ENCODE assay signal across 10 cellular contexts in the genomic region with DNA sequence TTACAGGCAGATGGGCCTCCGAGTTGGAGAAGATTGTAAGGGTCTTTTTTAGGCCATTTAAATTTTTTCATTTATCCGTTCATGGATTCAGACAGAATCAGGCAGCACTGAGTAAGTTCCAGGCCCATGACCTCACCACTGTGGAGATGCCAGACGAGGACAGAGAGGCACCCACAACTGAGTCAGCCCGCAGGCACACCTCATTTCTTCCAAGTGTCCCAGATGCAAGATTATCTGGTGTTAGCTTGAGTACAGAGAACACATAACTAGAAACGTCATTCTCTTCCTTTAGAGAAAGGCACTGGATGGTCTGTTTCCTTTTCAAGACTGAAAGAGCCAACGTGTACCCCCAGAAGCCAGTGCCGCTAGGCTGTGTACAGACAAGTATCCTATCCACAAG. TPM values are rescaled to one million over a fixed set of nuclear protein-coding genes. Genes with fewer than 3 reads are reported as not detected.
DNase-seq lines count a peak whose midpoint lies in the region; ATAC-seq and TF ChIP-seq lines count a peak whose summit lies in the region.
"Had no signal": no experiment of that assay in that cellular context is flagged by ENCODE, and none has a peak within 500 bp of the region (broad histone marks: within the 10 kb centered on the region; RNA-seq: fewer than 3 reads in every experiment).

No MANE protein-coding gene starts in this region.

- no peaks in the 10 kb centered on the region for H3K79me2 ChIP-seq in mesendoderm (ENCODE audit: control insufficient read depth, insufficient read depth, low read length)

- ATAC-seq in aorta (ENCODE audit: low FRiP score): no peak
- no peak for ATAC-seq in GM18520 (IDR thresholded peaks at IDR 0.05; ENCODE audit: unreplicated experiment)

- no peaks in the 10 kb centered on the region for H3K9me3 ChIP-seq in aorta (ENCODE audit: control insufficient read depth, low read length)
- no peaks in the 10 kb centered on the region for H3K9me3 ChIP-seq in stomach

- H4K5ac ChIP-seq in mesendoderm (ENCODE audit: low read length): no peak overlapping the region

- no peak overlapping the region for H2BK120ac ChIP-seq in mesendoderm (ENCODE audit: low read depth, low read length)

- H3K27ac ChIP-seq in coronary artery (peak overlapping the region; percentile 69 to 75), mesendoderm (ENCODE audit: low read depth, low read length) (no peak overlapping the region), aorta (ENCODE audit: low read depth in 1 of 2, low read length in 2 of 2) (peak overlapping the region; percentile 69 to 77), stomach (peak overlapping the region in 2 of 5 donors; percentile 47 to 61)

- no peak overlapping the region for H3K18ac ChIP-seq in mesendoderm (ENCODE audit: low read length)

- no peaks in the 10 kb centered on the region for H3K36me3 ChIP-seq in mesendoderm (ENCODE audit: control insufficient read depth, insufficient read depth, low read length)
- H3K36me3 ChIP-seq in aorta (ENCODE audit: control insufficient read depth in 1 of 2, insufficient read depth in 2 of 2, low read length in 1 of 2): no peaks in the 10 kb centered on the region
- peaks cover 15 to 56% (median 42%) of the 10 kb centered on the region in 4 donors for H3K36me3 ChIP-seq in stomach

- TF ChIP-seq CTCF in coronary artery (IDR thresholded peaks at IDR 0.05) (no peak), stomach (IDR thresholded peaks at IDR 0.05) (no peak)

- intact Hi-C loops in aorta (cut with DNase I): no loop called here
- intact Hi-C loops in stomach (cut with DNase I; ENCODE audit: low total_unique reads): no loop called here

- no peak overlapping the region for H2BK15ac ChIP-seq in mesendoderm (replicated peaks; ENCODE audit: low read depth)

- H2BK5ac ChIP-seq in mesendoderm (ENCODE audit: low read length): no peak overlapping the region

- no peak overlapping the region for H3K4me2 ChIP-seq in mesendoderm (ENCODE audit: low read length)

- DNase-seq in stimulated activated CD4-positive, alpha-beta T cell treated with anti-CD3 and anti-CD28 coated beads, Interleukin-15, amount 100 ng/mL, for 24 hours: peak; percentile 35
- DNase-seq in stimulated activated CD4-positive, alpha-beta T cell treated with anti-CD3 and anti-CD28 coated beads, Interleukin-2, amount 100 ng/mL, for 48 hours: no peak
- DNase-seq in coronary artery (ENCODE audit: low spot score): no peak
- peak; percentile 38 for DNase-seq in mesendoderm
- DNase-seq in aorta: peak; percentile 73 to 90
- no peak for DNase-seq in foreskin melanocyte
- no peak for DNase-seq in stomach
- DNase-seq: immature natural killer cell, NCI-H1436 had no signal

- no peak for TF ChIP-seq EP300 in stomach (IDR thresholded peaks at IDR 0.05)

- no peak overlapping the region for H3K4ac ChIP-seq in mesendoderm (ENCODE audit: low read depth, low read length)

- H4K8ac ChIP-seq in mesendoderm (ENCODE audit: low read depth, low read length): no peak overlapping the region

- H2AK5ac ChIP-seq in mesendoderm (ENCODE audit: low read length): no peak overlapping the region

- no peak overlapping the region for H3K9ac ChIP-seq in mesendoderm (ENCODE audit: low read length)

- H3K23ac ChIP-seq in mesendoderm (ENCODE audit: low read length): no peak overlapping the region

- no peaks in the 10 kb centered on the region for H3K27me3 ChIP-seq in mesendoderm (ENCODE audit: insufficient read depth, low read length, poor library complexity)
- no peaks in the 10 kb centered on the region for H3K27me3 ChIP-seq in aorta (ENCODE audit: control insufficient read depth in 1 of 2, insufficient read depth in 2 of 2, low read length in 1 of 2)
- H3K27me3 ChIP-seq in stomach: no peaks in the 10 kb centered on the region

- peaks cover 3% of the 10 kb centered on the region for H3K79me1 ChIP-seq in mesendoderm (ENCODE audit: low read length)

- TF ChIP-seq POLR2A in stomach (IDR thresholded peaks at IDR 0.05): no peak

- no peak overlapping the region for H3K56ac ChIP-seq in mesendoderm (ENCODE audit: low read length)

- WGBS in mesendoderm (ENCODE audit: extremely low coverage, insufficient coverage, low lambda C conversion rate): no CpG with 5 or more reads among the region's 7 CpGs
- 14 to 21% methylated on average over 7 of the region's 7 CpGs for WGBS in aorta, 2 donors
- WGBS in stomach, 5 donors: 75 to 83% (median 78%) methylated on average over 7 of the region's 7 CpGs

- H3K4me3 ChIP-seq in coronary artery (no peak overlapping the region), mesendoderm (ENCODE audit: low read length) (no peak overlapping the region), aorta (ENCODE audit: low read length in 2 of 2) (no peak overlapping the region), stomach (no peak overlapping the region)

- H3K4me1 ChIP-seq in mesendoderm (ENCODE audit: control insufficient read depth, low read depth, low read length): no peaks in the 10 kb centered on the region
- no peaks in the 10 kb centered on the region for H3K4me1 ChIP-seq in aorta (ENCODE audit: control insufficient read depth in 1 of 2, insufficient read depth in 2 of 2, low read length in 2 of 2)
- H3K4me1 ChIP-seq in stomach: peaks cover 7 to 24% (median 14%) of the 10 kb centered on the region in 4 donors

RNA-seq across cellular contexts. Expression of a gene that starts 16.9 kb away (rescaled TPM):
- polyA plus RNA-seq in mesendoderm (2013, experiment 1 of 2): 13.1 TPM
- polyA plus RNA-seq in mesendoderm (2013, experiment 2 of 2): 13.2 TPM
- total RNA-seq in aorta (10 to 100 TPM; 27.1 to 28.8 TPM), stomach (100 to 1,000 TPM in 2 of 5 donors, 10 to 100 TPM in 3; 20.2 to 176 (median 66.5) TPM)
- polyA plus RNA-seq in aorta (10 to 100 TPM in 1 of 2 donors, 1 to 10 TPM in 1; 5.9 to 10.9 TPM), stomach (1 to 10 TPM; 5.8 to 8.6 (median 6.7) TPM)

RNA-seq across cellular contexts. Expression of a gene that starts 19.0 kb away (rescaled TPM):
- polyA plus RNA-seq in mesendoderm (2013, experiment 1 of 2): 19.9 TPM
- polyA plus RNA-seq in mesendoderm (2013, experiment 2 of 2): 18.6 TPM
- total RNA-seq in aorta (10 to 100 TPM; 41.4 to 42.3 TPM), stomach (10 to 100 TPM; 16.5 to 97.9 (median 20.4) TPM)
- polyA plus RNA-seq in aorta (10 to 100 TPM; 46.6 to 60.1 TPM), stomach (10 to 100 TPM; 23.7 to 42.8 (median 37.4) TPM)

Comparison
In these comparisons a context has a peak if more than half of its experiments do, and no peak if none do; other contexts are left out.
1. DNase-seq: peak in stimulated activated CD4-positive, alpha-beta T cell treated with anti-CD3 and anti-CD28 coated beads, Interleukin-15, amount 100 ng/mL, for 24 hours (single experiment), mesendoderm (single experiment) and aorta (2 of 2); none in stimulated activated CD4-positive, alpha-beta T cell treated with anti-CD3 and anti-CD28 coated beads, Interleukin-2, amount 100 ng/mL, for 48 hours (0 of 2), coronary artery (single experiment), foreskin melanocyte (single experiment) and stomach (single experiment).